ENCODE assay signal across 8 cellular contexts in the genomic region with DNA sequence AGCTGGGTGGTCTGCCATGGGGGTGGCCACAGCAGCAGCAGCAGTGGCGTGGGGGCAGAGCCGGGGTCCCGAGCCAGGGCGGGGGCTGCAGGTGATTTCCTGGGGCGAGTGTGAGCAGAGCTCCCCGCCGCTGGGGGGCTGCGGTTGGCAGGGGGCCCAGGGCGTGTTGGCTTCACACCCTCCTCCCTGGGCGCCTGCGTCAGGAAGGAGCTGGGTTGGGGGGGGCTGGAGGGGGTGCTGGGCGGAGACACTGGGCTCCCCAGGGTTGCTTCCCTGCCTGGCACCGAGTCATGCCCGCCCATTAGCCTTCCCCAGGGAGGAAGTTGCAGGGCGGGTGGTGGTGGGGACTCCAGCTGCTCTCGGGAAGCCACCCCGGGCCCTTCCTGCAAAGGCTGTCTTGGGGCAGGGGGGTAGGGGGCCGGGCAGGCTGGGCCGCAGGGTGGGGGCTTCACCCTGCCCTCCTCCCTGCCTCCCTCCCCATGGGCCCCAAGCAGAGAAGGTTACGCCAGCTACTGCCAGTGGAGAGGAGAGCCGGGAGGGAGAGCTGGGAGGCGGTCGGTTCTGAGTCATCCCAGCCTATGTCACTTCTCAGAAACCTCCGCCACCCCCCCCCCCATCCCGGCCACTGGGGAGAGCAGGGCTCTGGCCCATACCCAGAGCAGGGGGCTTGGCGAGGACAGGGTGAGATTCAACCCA. TPM values are rescaled to one million over a fixed set of nuclear protein-coding genes. Genes with fewer than 3 reads are reported as not detected.
DNase-seq lines count a peak whose midpoint lies in the region; ATAC-seq and TF ChIP-seq lines count a peak whose summit lies in the region.

No MANE protein-coding gene starts in this region.

- peaks cover 20% of the 10 kb centered on the region for H3K4me1 Mint-ChIP-seq in activated CD4-positive, alpha-beta memory T cell treated with anti-CD3 and anti-CD28 coated beads for 36 hours (ENCODE audit: low read depth)
- peaks cover 19% of the 10 kb centered on the region for H3K4me1 Mint-ChIP-seq in mesothelial cell of epicardium
- H3K4me1 Mint-ChIP-seq in stimulated activated naive CD8-positive, alpha-beta T cell treated with anti-CD3 and anti-CD28 coated beads, Interleukin-15, Interleukin-2, amounts not matched to agents 100 ng/mL and 50 ng/mL, for 24 hours (ENCODE audit: low read depth), result peaks cover 28% of the 10 kb centered on the region

- peak overlapping the region; percentile 97 for H3K27ac Mint-ChIP-seq in activated CD4-positive, alpha-beta memory T cell treated with anti-CD3 and anti-CD28 coated beads for 36 hours
- peak overlapping the region; percentile 85 for H3K27ac Mint-ChIP-seq in mesothelial cell of epicardium
- H3K27ac Mint-ChIP-seq in stimulated activated naive CD8-positive, alpha-beta T cell treated with anti-CD3 and anti-CD28 coated beads, Interleukin-15, Interleukin-2, amounts not matched to agents 100 ng/mL and 50 ng/mL, for 24 hours, result peak overlapping the region; percentile 87

- no peaks in the 10 kb centered on the region for H3K9me3 ChIP-seq in effector memory CD4-positive, alpha-beta T cell (ENCODE audit: control insufficient read depth, low read length)

- peak overlapping the region; percentile 61 for H3K4me3 ChIP-seq in GM12865 (ENCODE audit: low read depth, low read length)
- peak overlapping the region; percentile 96 for H3K4me3 ChIP-seq in effector memory CD4-positive, alpha-beta T cell (ENCODE audit: insufficient read depth, low read depth, low read length, poor library complexity, severe bottlenecking)

- DNase-seq in GM12865 (ENCODE audit: low read depth), result peak; percentile 80
- DNase-seq in NCI-H2171 (lab: John Stamatoyannopoulos, UW), result peak; percentile 93
- peak; percentile 89 for DNase-seq in activated CD4-positive, alpha-beta memory T cell treated with anti-CD3 and anti-CD28 coated beads for 36 hours
- peak; percentile 70 to 73 (median 73) for DNase-seq in effector memory CD4-positive, alpha-beta T cell
- DNase-seq in mesothelial cell of epicardium (ENCODE audit: low spot score in 2 of 2, unreplicated experiment in 2 of 2), result no peak
- DNase-seq in NCI-H1930 (lab: John Stamatoyannopoulos, UW), result no peak

- H3K9me3 Mint-ChIP-seq in activated CD4-positive, alpha-beta memory T cell treated with anti-CD3 and anti-CD28 coated beads for 36 hours, result no peaks in the 10 kb centered on the region
- H3K9me3 Mint-ChIP-seq in mesothelial cell of epicardium, result no peaks in the 10 kb centered on the region
- no peaks in the 10 kb centered on the region for H3K9me3 Mint-ChIP-seq in stimulated activated naive CD8-positive, alpha-beta T cell treated with anti-CD3 and anti-CD28 coated beads, Interleukin-15, Interleukin-2, amounts not matched to agents 100 ng/mL and 50 ng/mL, for 24 hours

- no peak for ATAC-seq in HG03095 (IDR thresholded peaks at IDR 0.05; ENCODE audit: unreplicated experiment)

- intact Hi-C loops in activated CD4-positive, alpha-beta memory T cell treated with anti-CD3 and anti-CD28 coated beads for 36 hours (cut with micrococcal nuclease), result no loop called here

- H3K4me3 Mint-ChIP-seq in activated CD4-positive, alpha-beta memory T cell treated with anti-CD3 and anti-CD28 coated beads for 36 hours, result peak overlapping the region; percentile 93
- peak overlapping the region; percentile 85 for H3K4me3 Mint-ChIP-seq in mesothelial cell of epicardium
- H3K4me3 Mint-ChIP-seq in stimulated activated naive CD8-positive, alpha-beta T cell treated with anti-CD3 and anti-CD28 coated beads, Interleukin-15, Interleukin-2, amounts not matched to agents 100 ng/mL and 50 ng/mL, for 24 hours, result peak overlapping the region; percentile 73

- H3K27me3 ChIP-seq in effector memory CD4-positive, alpha-beta T cell (replicated peaks; ENCODE audit: control insufficient read depth, insufficient read depth, low read length, poor library complexity, severe bottlenecking), result no peaks in the 10 kb centered on the region

- peaks cover 48% of the 10 kb centered on the region for H3K36me3 Mint-ChIP-seq in activated CD4-positive, alpha-beta memory T cell treated with anti-CD3 and anti-CD28 coated beads for 36 hours
- H3K36me3 Mint-ChIP-seq in mesothelial cell of epicardium, result peaks cover 8% of the 10 kb centered on the region
- H3K36me3 Mint-ChIP-seq in stimulated activated naive CD8-positive, alpha-beta T cell treated with anti-CD3 and anti-CD28 coated beads, Interleukin-15, Interleukin-2, amounts not matched to agents 100 ng/mL and 50 ng/mL, for 24 hours (ENCODE audit: low read depth), result peaks cover 39% of the 10 kb centered on the region

- peaks cover 62% of the 10 kb centered on the region for H3K4me1 ChIP-seq in effector memory CD4-positive, alpha-beta T cell (ENCODE audit: control insufficient read depth, insufficient read depth, low read length, poor library complexity, severe bottlenecking)

- POLR2A ChIA-PET in activated CD4-positive, alpha-beta memory T cell treated with anti-CD3 and anti-CD28 coated beads for 36 hours (lab: Charles Lee), result interaction anchor here (0.6 to 1.9 kb wide), 8 partner anchors 8 to 326 kb away, joined by 3 to 21 read pairs (median 6); a partner anchor contains a TSS

- H3K27ac ChIP-seq in effector memory CD4-positive, alpha-beta T cell (ENCODE audit: insufficient read depth, low read length, poor library complexity, severe bottlenecking), result peak overlapping the region; percentile 89

- peak; percentile 6 for TF ChIP-seq CTCF in GM12865 (IDR thresholded peaks at IDR 0.05; ENCODE audit: insufficient read depth, low read depth, low read length, missing control alignments)
- TF ChIP-seq CTCF in mesothelial cell of epicardium (IDR thresholded peaks at IDR 0.05; ENCODE audit: unreplicated experiment), result no peak

- H3K27me3 Mint-ChIP-seq in activated CD4-positive, alpha-beta memory T cell treated with anti-CD3 and anti-CD28 coated beads for 36 hours, result no peaks in the 10 kb centered on the region
- no peaks in the 10 kb centered on the region for H3K27me3 Mint-ChIP-seq in mesothelial cell of epicardium (ENCODE audit: low read depth)
- no peaks in the 10 kb centered on the region for H3K27me3 Mint-ChIP-seq in stimulated activated naive CD8-positive, alpha-beta T cell treated with anti-CD3 and anti-CD28 coated beads, Interleukin-15, Interleukin-2, amounts not matched to agents 100 ng/mL and 50 ng/mL, for 24 hours

- CTCF ChIA-PET in activated CD4-positive, alpha-beta memory T cell treated with anti-CD3 and anti-CD28 coated beads for 36 hours (lab: Charles Lee), result interaction anchor here (1.1 to 17.9 kb wide), 6 partner anchors 8 to 26 kb away, joined by 3 to 649 read pairs (median 6); a partner anchor contains a TSS

- H3K36me3 ChIP-seq in effector memory CD4-positive, alpha-beta T cell (ENCODE audit: control insufficient read depth, insufficient read depth, low read length), result peaks cover 44% of the 10 kb centered on the region

RNA-seq across cellular contexts. Expression of a gene that starts 4.6 kb away (rescaled TPM):
- 10 to 100 TPM; 54.1 to 54.6 TPM for total RNA-seq in activated CD4-positive, alpha-beta memory T cell treated with anti-CD3 and anti-CD28 coated beads for 36 hours
- total RNA-seq in mesothelial cell of epicardium, result 168 to 177 TPM (median 172 TPM) in 3 replicates

RNA-seq across cellular contexts. Expression of a gene that starts 11.4 kb away (rescaled TPM):
- 100 to 1,000 TPM; 178 to 192 TPM for total RNA-seq in activated CD4-positive, alpha-beta memory T cell treated with anti-CD3 and anti-CD28 coated beads for 36 hours
- 105 to 115 TPM (median 108 TPM) in 3 replicates for total RNA-seq in mesothelial cell of epicardium

RNA-seq across cellular contexts. Expression of a gene that starts 15.2 kb away (rescaled TPM):
- 1 to 10 TPM; 1.3 to 2.1 TPM for total RNA-seq in activated CD4-positive, alpha-beta memory T cell treated with anti-CD3 and anti-CD28 coated beads for 36 hours
- total RNA-seq in mesothelial cell of epicardium, result 9.0 to 10.4 TPM (median 9.2 TPM) in 3 replicates

RNA-seq across cellular contexts. Expression of a gene that starts 16.2 kb away (rescaled TPM):
- 100 to 1,000 TPM; 171 to 173 TPM for total RNA-seq in activated CD4-positive, alpha-beta memory T cell treated with anti-CD3 and anti-CD28 coated beads for 36 hours
- 659 to 674 TPM (median 670 TPM) in 3 replicates for total RNA-seq in mesothelial cell of epicardium

RNA-seq across cellular contexts. Expression of a gene that starts 22.4 kb away (rescaled TPM):
- 10 to 100 TPM; 74.8 to 76.1 TPM for total RNA-seq in activated CD4-positive, alpha-beta memory T cell treated with anti-CD3 and anti-CD28 coated beads for 36 hours
- 24.4 to 25.8 TPM (median 25.5 TPM) in 3 replicates for total RNA-seq in mesothelial cell of epicardium

Comparison
In these comparisons a context has a peak if more than half of its experiments do, and no peak if none do; other contexts are left out.
1. DNase-seq: peak in GM12865 (single experiment), NCI-H2171 (single experiment), activated CD4-positive, alpha-beta memory T cell treated with anti-CD3 and anti-CD28 coated beads for 36 hours (single experiment) and effector memory CD4-positive, alpha-beta T cell (3 of 3); none in mesothelial cell of epicardium (0 of 2) and NCI-H1930 (0 of 2).
2. Peak in every context shown above with its lines, with median percentiles within 50 percentile points of each other: H3K27ac Mint-ChIP-seq and H3K4me3 Mint-ChIP-seq.